1 cellular context compared by ENCODE assay signal in the genomic region with DNA sequence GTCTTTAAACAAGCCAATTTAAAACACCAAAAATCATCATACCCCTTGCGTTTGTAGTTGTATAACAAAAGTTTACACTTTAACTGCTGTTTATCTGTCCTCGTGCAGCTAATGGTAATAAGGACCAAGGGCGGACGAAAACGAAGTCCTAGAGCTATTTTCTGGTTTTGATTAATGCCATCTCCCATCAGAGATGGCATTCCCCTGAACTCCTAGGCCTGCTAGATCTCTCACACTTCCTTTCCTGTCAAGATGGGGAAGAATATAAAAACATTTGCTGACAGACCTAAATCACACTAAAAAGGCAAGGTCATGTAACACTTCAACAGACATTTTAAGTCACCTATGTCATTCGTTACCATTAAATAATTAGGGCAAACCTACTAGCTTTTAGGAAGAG.
TF ChIP-seq lines count a peak whose summit lies in the region.

No MANE protein-coding gene starts in this region.

TF ChIP-seq in GM12878, 131 proteins besides CTCF, POLR2A, EP300 and RAD21:
- TF ChIP-seq YBX1 (IDR thresholded peaks at IDR 0.05) (no peak), ETV6 (conservative IDR thresholded peaks at IDR 0.05 in 1 of 2, IDR thresholded peaks at IDR 0.05 in 1 of 2; ENCODE audit: borderline replicate concordance in 1 of 2, low read depth in 1 of 2) (no peak), FOXK2 (IDR thresholded peaks at IDR 0.05) (no peak), RBBP5 (conservative IDR thresholded peaks at IDR 0.05) (no peak), BMI1 (IDR thresholded peaks at IDR 0.05; ENCODE audit: borderline replicate concordance) (no peak), SMAD1 (IDR thresholded peaks at IDR 0.05; ENCODE audit: low read depth, partially characterized antibody) (no peak), SMAD5 (IDR thresholded peaks at IDR 0.05; ENCODE audit: low read depth) (no peak), TBL1XR1 (IDR thresholded peaks at IDR 0.05; ENCODE audit: low read depth, low read length) (no peak), CREB1 (IDR thresholded peaks at IDR 0.05; ENCODE audit: low read depth) (no peak), MYC (IDR thresholded peaks at IDR 0.05; ENCODE audit: insufficient read depth, insufficient read length, insufficient replicate concordance, low read length, severe bottlenecking) (no peak), PAX5 (IDR thresholded peaks at IDR 0.05; ENCODE audit: borderline replicate concordance, low read depth, low read length) (no peak), KAT2A (conservative IDR thresholded peaks at IDR 0.05; ENCODE audit: control insufficient read depth, low read depth, low read length) (no peak), SPI1 (IDR thresholded peaks at IDR 0.05; ENCODE audit: borderline replicate concordance, insufficient read depth, low read depth, low read length) (no peak), EED (IDR thresholded peaks at IDR 0.05; ENCODE audit: low read depth) (no peak)
- TF ChIP-seq, protein P1, sequence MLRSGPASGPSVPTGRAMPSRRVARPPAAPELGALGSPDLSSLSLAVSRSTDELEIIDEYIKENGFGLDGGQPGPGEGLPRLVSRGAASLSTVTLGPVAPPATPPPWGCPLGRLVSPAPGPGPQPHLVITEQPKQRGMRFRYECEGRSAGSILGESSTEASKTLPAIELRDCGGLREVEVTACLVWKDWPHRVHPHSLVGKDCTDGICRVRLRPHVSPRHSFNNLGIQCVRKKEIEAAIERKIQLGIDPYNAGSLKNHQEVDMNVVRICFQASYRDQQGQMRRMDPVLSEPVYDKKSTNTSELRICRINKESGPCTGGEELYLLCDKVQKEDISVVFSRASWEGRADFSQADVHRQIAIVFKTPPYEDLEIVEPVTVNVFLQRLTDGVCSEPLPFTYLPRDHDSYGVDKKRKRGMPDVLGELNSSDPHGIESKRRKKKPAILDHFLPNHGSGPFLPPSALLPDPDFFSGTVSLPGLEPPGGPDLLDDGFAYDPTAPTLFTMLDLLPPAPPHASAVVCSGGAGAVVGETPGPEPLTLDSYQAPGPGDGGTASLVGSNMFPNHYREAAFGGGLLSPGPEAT (IDR thresholded peaks at IDR 0.05; ENCODE audit: low read depth): no peak
- TF ChIP-seq, protein P2, sequence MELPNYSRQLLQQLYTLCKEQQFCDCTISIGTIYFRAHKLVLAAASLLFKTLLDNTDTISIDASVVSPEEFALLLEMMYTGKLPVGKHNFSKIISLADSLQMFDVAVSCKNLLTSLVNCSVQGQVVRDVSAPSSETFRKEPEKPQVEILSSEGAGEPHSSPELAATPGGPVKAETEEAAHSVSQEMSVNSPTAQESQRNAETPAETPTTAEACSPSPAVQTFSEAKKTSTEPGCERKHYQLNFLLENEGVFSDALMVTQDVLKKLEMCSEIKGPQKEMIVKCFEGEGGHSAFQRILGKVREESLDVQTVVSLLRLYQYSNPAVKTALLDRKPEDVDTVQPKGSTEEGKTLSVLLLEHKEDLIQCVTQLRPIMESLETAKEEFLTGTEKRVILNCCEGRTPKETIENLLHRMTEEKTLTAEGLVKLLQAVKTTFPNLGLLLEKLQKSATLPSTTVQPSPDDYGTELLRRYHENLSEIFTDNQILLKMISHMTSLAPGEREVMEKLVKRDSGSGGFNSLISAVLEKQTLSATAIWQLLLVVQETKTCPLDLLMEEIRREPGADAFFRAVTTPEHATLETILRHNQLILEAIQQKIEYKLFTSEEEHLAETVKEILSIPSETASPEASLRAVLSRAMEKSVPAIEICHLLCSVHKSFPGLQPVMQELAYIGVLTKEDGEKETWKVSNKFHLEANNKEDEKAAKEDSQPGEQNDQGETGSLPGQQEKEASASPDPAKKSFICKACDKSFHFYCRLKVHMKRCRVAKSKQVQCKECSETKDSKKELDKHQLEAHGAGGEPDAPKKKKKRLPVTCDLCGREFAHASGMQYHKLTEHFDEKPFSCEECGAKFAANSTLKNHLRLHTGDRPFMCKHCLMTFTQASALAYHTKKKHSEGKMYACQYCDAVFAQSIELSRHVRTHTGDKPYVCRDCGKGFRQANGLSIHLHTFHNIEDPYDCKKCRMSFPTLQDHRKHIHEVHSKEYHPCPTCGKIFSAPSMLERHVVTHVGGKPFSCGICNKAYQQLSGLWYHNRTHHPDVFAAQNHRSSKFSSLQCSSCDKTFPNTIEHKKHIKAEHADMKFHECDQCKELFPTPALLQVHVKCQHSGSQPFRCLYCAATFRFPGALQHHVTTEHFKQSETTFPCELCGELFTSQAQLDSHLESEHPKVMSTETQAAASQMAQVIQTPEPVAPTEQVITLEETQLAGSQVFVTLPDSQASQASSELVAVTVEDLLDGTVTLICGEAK (IDR thresholded peaks at IDR 0.05; ENCODE audit: borderline replicate concordance): no peak
- TF ChIP-seq, protein P3, sequence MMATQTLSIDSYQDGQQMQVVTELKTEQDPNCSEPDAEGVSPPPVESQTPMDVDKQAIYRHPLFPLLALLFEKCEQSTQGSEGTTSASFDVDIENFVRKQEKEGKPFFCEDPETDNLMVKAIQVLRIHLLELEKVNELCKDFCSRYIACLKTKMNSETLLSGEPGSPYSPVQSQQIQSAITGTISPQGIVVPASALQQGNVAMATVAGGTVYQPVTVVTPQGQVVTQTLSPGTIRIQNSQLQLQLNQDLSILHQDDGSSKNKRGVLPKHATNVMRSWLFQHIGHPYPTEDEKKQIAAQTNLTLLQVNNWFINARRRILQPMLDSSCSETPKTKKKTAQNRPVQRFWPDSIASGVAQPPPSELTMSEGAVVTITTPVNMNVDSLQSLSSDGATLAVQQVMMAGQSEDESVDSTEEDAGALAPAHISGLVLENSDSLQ (IDR thresholded peaks at IDR 0.05): no peak
